13 cellular contexts compared by ENCODE assay signal in genomic region chr19:44725251-44725650, GRCh38. TPM values are rescaled to one million over a fixed set of nuclear protein-coding genes. Genes with fewer than 3 reads are reported as not detected.
DNase-seq lines count a peak whose midpoint lies in the region; TF ChIP-seq lines count a peak whose summit lies in the region.
"Had no signal": no experiment of that assay in that cellular context is flagged by ENCODE, and none has a peak within 500 bp of the region (broad histone marks: within the 10 kb centered on the region; RNA-seq: fewer than 3 reads in every experiment).

No MANE protein-coding gene starts in this region.

- TF ChIP-seq CTCF in KMS-11 (conservative IDR thresholded peaks at IDR 0.05; ENCODE audit: low read depth, low read length), result no peak

- H3K27ac ChIP-seq in KMS-11 (peak overlapping the region; percentile 96), esophagus (ENCODE audit: low read depth in 2 of 2, low read length in 1 of 2) (peak overlapping the region; percentile 24 to 44), mucosa of rectum (ENCODE audit: low read depth in 2 of 2, low read length in 2 of 2) (peak overlapping the region; percentile 93 to 94)
- H3K27ac ChIP-seq: brain microvascular endothelial cell had no signal

- no peak overlapping the region for H3K4me3 ChIP-seq in KMS-11 (IDR thresholded peaks at IDR 0.05; ENCODE audit: insufficient read depth, low read depth, low read length)
- H3K4me3 ChIP-seq in esophagus (ENCODE audit: low read depth in 1 of 2, low read length in 2 of 2), result peak overlapping the region in 1 of 2 donors; percentile 0
- peak overlapping the region; percentile 28 to 67 for H3K4me3 ChIP-seq in mucosa of rectum (ENCODE audit: low read length in 2 of 2)
- H3K4me3 ChIP-seq: esophagus muscularis mucosa had no signal

- DNase-seq in ACHN (peak; percentile 50), NCI-H1417 treated with DMSO at 0.1 percent for 48 hours (lab: John Stamatoyannopoulos, UW) (no peak), 8988T (no peak), NCI-H774 (lab: John Stamatoyannopoulos, UW) (no peak), NCI-H2227 treated with DMSO at 0.1 percent for 48 hours (lab: John Stamatoyannopoulos, UW) (no peak)
- DNase-seq: activated T-cell treated with anti-CD3 and anti-CD28 coated beads, Interleukin-2, amount 50 U/mL, for 72 hours; CD4-positive, alpha-beta T cell; NCI-H2029 had no signal

- H2AFZ ChIP-seq in KMS-11 (ENCODE audit: low read depth), result peak overlapping the region; percentile 25; the same call in 1 of the 2 replicates

- in situ Hi-C loops in ACHN (cut with HindIII; ENCODE audit: low pct_ligation_motif_present, low pct_unique_long_range_greater_than_20kb, low sequenced_read_pairs), result no loop called here

- H3K4me1 ChIP-seq in KMS-11 (ENCODE audit: low read depth, poor library complexity, severe bottlenecking) (peaks cover 67% of the 10 kb centered on the region), esophagus (ENCODE audit: control insufficient read depth in 2 of 2, insufficient read depth in 2 of 2, low read length in 1 of 2) (peaks cover 2 to 10% of the 10 kb centered on the region in 2 donors), mucosa of rectum (ENCODE audit: control insufficient read depth in 2 of 2, insufficient read depth in 2 of 2, low read length in 2 of 2) (peaks cover 26 to 39% of the 10 kb centered on the region in 2 donors)

- no peaks in the 10 kb centered on the region for H3K79me2 ChIP-seq in KMS-11 (ENCODE audit: insufficient read depth, low read depth)

- H3K4me2 ChIP-seq in KMS-11, result peak overlapping the region; percentile 69

- 19 to 20% methylated on average over 18 of the region's 18 CpGs for WGBS in esophagus, 2 donors

- H3K36me3 ChIP-seq in KMS-11 (ENCODE audit: insufficient read depth) (no peaks in the 10 kb centered on the region), esophagus (ENCODE audit: control insufficient read depth in 2 of 2, insufficient read depth in 2 of 2, low read length in 1 of 2) (no peaks in the 10 kb centered on the region), mucosa of rectum (ENCODE audit: control insufficient read depth in 2 of 2, insufficient read depth in 2 of 2, low read length in 2 of 2) (no peaks in the 10 kb centered on the region)
- H3K36me3 ChIP-seq: brain microvascular endothelial cell, esophagus muscularis mucosa had no signal

- H3K9ac ChIP-seq in KMS-11 (peak overlapping the region; percentile 14; the same call in 1 of the 2 replicates), mucosa of rectum (ENCODE audit: low read depth in 1 of 2, low read length in 2 of 2) (peak overlapping the region; percentile 70 to 71)

- H4K20me1 ChIP-seq in KMS-11 (ENCODE audit: insufficient read depth), result no peaks in the 10 kb centered on the region

- H3K9me3 ChIP-seq in esophagus (ENCODE audit: control insufficient read depth in 2 of 2, insufficient read depth in 1 of 2, low read depth in 1 of 2, low read length in 1 of 2) (no peaks in the 10 kb centered on the region), mucosa of rectum (ENCODE audit: control insufficient read depth in 2 of 2, low read length in 2 of 2) (no peaks in the 10 kb centered on the region)
- H3K9me3 ChIP-seq: esophagus muscularis mucosa had no signal

- H3K27me3 ChIP-seq in KMS-11 (ENCODE audit: insufficient read depth, low read depth) (no peaks in the 10 kb centered on the region), esophagus (ENCODE audit: control insufficient read depth in 1 of 2, insufficient read depth in 2 of 2, low read length in 2 of 2) (no peaks in the 10 kb centered on the region), mucosa of rectum (ENCODE audit: control insufficient read depth in 2 of 2, insufficient read depth in 2 of 2, low read length in 2 of 2) (no peaks in the 10 kb centered on the region)
- H3K27me3 ChIP-seq: brain microvascular endothelial cell, esophagus muscularis mucosa had no signal

RNA-seq across cellular contexts. Expression of gene BCL3, which starts 23.3 kb away (rescaled TPM):
- 100 to 1,000 TPM in 1 of 2 donors, 10 to 100 TPM in 1; 64.5 to 107 TPM for polyA plus RNA-seq in esophagus

RNA-seq across cellular contexts. Expression of gene CEACAM16, which starts 26.3 kb away (rescaled TPM):
- under 1 TPM in 1 of 2 donors, not detected in 1; 0.16 TPM for polyA plus RNA-seq in esophagus

RNA-seq across cellular contexts. Expression of gene CBLC, which starts 52.4 kb away (rescaled TPM):
- polyA plus RNA-seq in esophagus, result 10 to 100 TPM; 35.0 to 39.4 TPM

RNA-seq across cellular contexts. Expression of gene CEACAM19, which starts 54.0 kb away (rescaled TPM):
- 1 to 10 TPM; 5.6 to 7.5 TPM for polyA plus RNA-seq in esophagus

Comparison
In these comparisons a context has a peak if more than half of its experiments do, and no peak if none do; other contexts are left out.
1. H3K27ac ChIP-seq: peak in every context shown above with its lines; median percentile 96 in KMS-11; 94 in mucosa of rectum; 34 in esophagus.